Comparison of ENCODE assay signal across 1 cellular context in genomic region chr12:16880864-16881285, GRCh38.
TF ChIP-seq lines count a peak whose summit lies in the region.

No MANE protein-coding gene starts in this region.

TF ChIP-seq in HepG2, 621 proteins besides CTCF, POLR2A, EP300 and RAD21 (continued from another document):
- TF ChIP-seq GZF1 (CRISPR knock-in tag; IDR thresholded peaks at IDR 0.05), result no peak
- no peak for TF ChIP-seq SOX5 (CRISPR knock-in tag; IDR thresholded peaks at IDR 0.05; ENCODE audit: borderline replicate concordance)
- no peak for TF ChIP-seq MXD1 (CRISPR knock-in tag; IDR thresholded peaks at IDR 0.05)
- TF ChIP-seq, protein P1, sequence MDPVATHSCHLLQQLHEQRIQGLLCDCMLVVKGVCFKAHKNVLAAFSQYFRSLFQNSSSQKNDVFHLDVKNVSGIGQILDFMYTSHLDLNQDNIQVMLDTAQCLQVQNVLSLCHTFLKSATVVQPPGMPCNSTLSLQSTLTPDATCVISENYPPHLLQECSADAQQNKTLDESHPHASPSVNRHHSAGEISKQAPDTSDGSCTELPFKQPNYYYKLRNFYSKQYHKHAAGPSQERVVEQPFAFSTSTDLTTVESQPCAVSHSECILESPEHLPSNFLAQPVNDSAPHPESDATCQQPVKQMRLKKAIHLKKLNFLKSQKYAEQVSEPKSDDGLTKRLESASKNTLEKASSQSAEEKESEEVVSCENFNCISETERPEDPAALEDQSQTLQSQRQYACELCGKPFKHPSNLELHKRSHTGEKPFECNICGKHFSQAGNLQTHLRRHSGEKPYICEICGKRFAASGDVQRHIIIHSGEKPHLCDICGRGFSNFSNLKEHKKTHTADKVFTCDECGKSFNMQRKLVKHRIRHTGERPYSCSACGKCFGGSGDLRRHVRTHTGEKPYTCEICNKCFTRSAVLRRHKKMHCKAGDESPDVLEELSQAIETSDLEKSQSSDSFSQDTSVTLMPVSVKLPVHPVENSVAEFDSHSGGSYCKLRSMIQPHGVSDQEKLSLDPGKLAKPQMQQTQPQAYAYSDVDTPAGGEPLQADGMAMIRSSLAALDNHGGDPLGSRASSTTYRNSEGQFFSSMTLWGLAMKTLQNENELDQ (CRISPR knock-in tag; IDR thresholded peaks at IDR 0.05; ENCODE audit: borderline replicate concordance), result no peak
